ENCODE assay signal across 8 cellular contexts in the genomic region with DNA sequence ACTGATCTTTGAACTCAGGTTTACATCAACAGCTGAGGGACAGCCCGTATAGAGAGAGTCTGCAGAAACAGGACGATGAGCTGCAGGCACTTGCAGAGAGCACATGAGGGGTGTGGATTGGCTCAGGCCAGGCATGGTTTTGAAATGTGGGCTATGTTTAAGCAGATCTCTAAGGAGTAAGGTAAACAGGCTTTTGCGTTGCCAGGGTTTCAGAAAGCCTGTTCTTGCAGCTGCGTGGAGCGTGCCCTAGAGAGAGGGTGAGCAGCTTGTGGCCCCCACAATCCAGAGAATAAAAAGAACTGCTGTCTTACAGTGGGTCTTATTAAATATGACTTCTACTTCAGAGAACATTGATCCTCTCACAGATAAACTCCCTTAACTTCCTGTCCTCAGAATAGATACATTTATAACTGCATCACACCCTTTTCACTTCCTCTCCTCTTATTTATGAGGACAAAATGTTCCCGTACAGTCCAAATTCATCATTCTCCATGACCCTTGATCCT.
DNase-seq lines count a peak whose midpoint lies in the region; ATAC-seq and TF ChIP-seq lines count a peak whose summit lies in the region.

No MANE protein-coding gene starts in this region.

- intact Hi-C loops in head of caudate nucleus (cut with DNase I), result loop anchor here (5.0 to 10.0 kb wide), 3 partner anchors 196 to 1174 kb away; a partner anchor contains a TSS

- no peaks in the 10 kb centered on the region for H3K9me3 ChIP-seq in Peyer's patch

- no peak overlapping the region for H3K4me3 ChIP-seq in Peyer's patch

- H3K27me3 ChIP-seq in Peyer's patch, result no peaks in the 10 kb centered on the region

- DNase-seq in Peyer's patch (peak in 2 of 3 donors; percentile 76 to 82), medulla oblongata (ENCODE audit: extremely low spot score) (peak; percentile 10), hypothalamus (lab: John Stamatoyannopoulos, UW) (no peak), head of caudate nucleus (no peak)
- DNase-seq in activated CD4-positive, CD25-positive, alpha-beta regulatory T cell treated with anti-CD3 and anti-CD28 coated beads, Interleukin-2, amount 50 U/mL, for 72 hours, result no peak
- DNase-seq in activated CD8-positive, alpha-beta memory T cell treated with anti-CD3 and anti-CD28 coated beads for 24 hours, result no peak

- no peak for TF ChIP-seq CTCF in Peyer's patch (IDR thresholded peaks at IDR 0.05)

- peaks cover 0 to 10% (median 0%) of the 10 kb centered on the region in 4 donors for H3K4me1 ChIP-seq in Peyer's patch

- TF ChIP-seq POLR2A in Peyer's patch (IDR thresholded peaks at IDR 0.05), result no peak

- peak overlapping the region; percentile 36 to 76 (median 62) for H3K27ac ChIP-seq in Peyer's patch

- no peaks in the 10 kb centered on the region for H3K36me3 ChIP-seq in Peyer's patch

- ATAC-seq in GM18861 (IDR thresholded peaks at IDR 0.05; ENCODE audit: unreplicated experiment) (peak; percentile 49), HG02623 (IDR thresholded peaks at IDR 0.05; ENCODE audit: unreplicated experiment) (peak; percentile 41)

Comparison
In these comparisons a context has a peak if more than half of its experiments do, and no peak if none do; other contexts are left out.
1. DNase-seq: peak in Peyer's patch (2 of 3) and medulla oblongata (single experiment); none in hypothalamus (0 of 51), activated CD4-positive, CD25-positive, alpha-beta regulatory T cell treated with anti-CD3 and anti-CD28 coated beads, Interleukin-2, amount 50 U/mL, for 72 hours (single experiment), activated CD8-positive, alpha-beta memory T cell treated with anti-CD3 and anti-CD28 coated beads for 24 hours (single experiment) and head of caudate nucleus (0 of 42).